1 cellular context compared by ENCODE assay signal in genomic region chr20:62927128-62927705, GRCh38.
TF ChIP-seq lines count a peak whose summit lies in the region.

No MANE protein-coding gene starts in this region.

TF ChIP-seq in HepG2, 621 proteins besides CTCF, POLR2A, EP300 and RAD21 (continued from another document):
- TF ChIP-seq ZFP36 (IDR thresholded peaks at IDR 0.05; ENCODE audit: borderline replicate concordance, low read depth, low read length, partially characterized antibody) (no peak), ZBTB34 (CRISPR knock-in tag; IDR thresholded peaks at IDR 0.05) (no peak), SIN3B (IDR thresholded peaks at IDR 0.05; ENCODE audit: low read length) (no peak), GATA4 (IDR thresholded peaks at IDR 0.05; ENCODE audit: borderline replicate concordance, low read depth) (no peak), MAFK (conservative IDR thresholded peaks at IDR 0.05 in 1 of 2, IDR thresholded peaks at IDR 0.05 in 1 of 2; ENCODE audit: low read length in 2 of 2) (no peak), SKIL (CRISPR knock-in tag; IDR thresholded peaks at IDR 0.05; ENCODE audit: borderline replicate concordance) (0 out of 2 replicates have a peak, but pooled peaks have one; percentile 24), CEBPZ (IDR thresholded peaks at IDR 0.05; ENCODE audit: low read length) (no peak), SSRP1 (CRISPR knock-in tag; IDR thresholded peaks at IDR 0.05) (no peak), SP4 (CRISPR knock-in tag; IDR thresholded peaks at IDR 0.05) (0 out of 2 replicates have a peak, but pooled peaks have one; percentile 23), ZNF354B (CRISPR knock-in tag; IDR thresholded peaks at IDR 0.05) (no peak), THAP7 (CRISPR knock-in tag; IDR thresholded peaks at IDR 0.05) (peak; percentile 0; the same call in 1 of the 2 replicates), HNRNPH1 (optimal IDR thresholded peaks at IDR 0.05; ENCODE audit: low read depth, low read length) (no peak), ZNF616 (CRISPR knock-in tag; IDR thresholded peaks at IDR 0.05; ENCODE audit: low read depth) (no peak), HNF1A (IDR thresholded peaks at IDR 0.05; ENCODE audit: low read depth) (no peak), HNF1A (CRISPR knock-in tag; IDR thresholded peaks at IDR 0.05; ENCODE audit: borderline replicate concordance) (no peak; the same call in 1 of the 2 replicates), ZNF207 (IDR thresholded peaks at IDR 0.05; ENCODE audit: borderline replicate concordance) (no peak), HINFP (CRISPR knock-in tag; IDR thresholded peaks at IDR 0.05; ENCODE audit: low read depth) (0 out of 2 replicates have a peak, but pooled peaks have one; percentile 44), NR0B2 (CRISPR knock-in tag; IDR thresholded peaks at IDR 0.05) (no peak), ZNF367 (CRISPR knock-in tag; IDR thresholded peaks at IDR 0.05; ENCODE audit: borderline replicate concordance) (no peak), BRD4 (CRISPR knock-in tag; IDR thresholded peaks at IDR 0.05) (no peak), ZNF740 (CRISPR knock-in tag; IDR thresholded peaks at IDR 0.05) (0 out of 2 replicates have a peak, but pooled peaks have one; percentile 4), GPN1 (CRISPR knock-in tag; IDR thresholded peaks at IDR 0.05; ENCODE audit: borderline replicate concordance) (no peak)
